In genomic region chr6:142857609-142858195, GRCh38 we compare ENCODE assay signal across 11 cellular contexts.
DNase-seq lines count a peak whose midpoint lies in the region; ATAC-seq and TF ChIP-seq lines count a peak whose summit lies in the region.
"Had no signal": no experiment of that assay in that cellular context is flagged by ENCODE, and none has a peak within 500 bp of the region (broad histone marks: within the 10 kb centered on the region; RNA-seq: fewer than 3 reads in every experiment).

No MANE protein-coding gene starts in this region.

- peak overlapping the region; percentile 94 to 98 (median 97) for H3K27ac Mint-ChIP-seq in CD4-positive, CD25-positive, alpha-beta regulatory T cell
- no peak overlapping the region for H3K27ac Mint-ChIP-seq in chondrocyte (ENCODE audit: unreplicated experiment)

- H3K9me3 ChIP-seq in CD4-positive, CD25-positive, alpha-beta regulatory T cell (ENCODE audit: control insufficient read depth in 2 of 2, low read length in 2 of 2) = no peaks in the 10 kb centered on the region
- H3K9me3 ChIP-seq: tibial nerve had no signal

- ATAC-seq in CD4-positive, CD25-positive, alpha-beta regulatory T cell (ENCODE audit: low read depth in 2 of 2) = peak; percentile 3 to 6
- peak; percentile 6 for ATAC-seq in GM19452 (IDR thresholded peaks at IDR 0.05; ENCODE audit: unreplicated experiment)
- ATAC-seq in HG03159 (IDR thresholded peaks at IDR 0.05; ENCODE audit: unreplicated experiment) = no peak

- TF ChIP-seq CTCF in chondrocyte (IDR thresholded peaks at IDR 0.05) = no peak

- H3K4me1 ChIP-seq in CD4-positive, CD25-positive, alpha-beta regulatory T cell (ENCODE audit: control insufficient read depth, insufficient read depth, low read length, poor library complexity, severe bottlenecking) = peaks cover 88% of the 10 kb centered on the region

- DNase-seq in CD4-positive, CD25-positive, alpha-beta regulatory T cell = peak in 1 of 3 donors; percentile 38
- no peak for DNase-seq in Jurkat, Clone E6-1 (ENCODE audit: low read depth, low spot score)
- DNase-seq in effector CD4-positive, alpha-beta T cell = peak; percentile 20
- DNase-seq in middle frontal gyrus (ENCODE audit: extremely low spot score, low spot score) = no peak
- DNase-seq in NCI-H2081 treated with DMSO at 0.1 percent for 48 hours (lab: John Stamatoyannopoulos, UW) = no peak
- DNase-seq in chondrocyte (ENCODE audit: low spot score) = no peak
- DNase-seq: NCI-H1694 treated with DMSO at 0.1 percent for 48 hours had no signal

- peaks cover 55 to 92% (median 78%) of the 10 kb centered on the region in 4 donors for H3K4me1 Mint-ChIP-seq in CD4-positive, CD25-positive, alpha-beta regulatory T cell
- H3K4me1 Mint-ChIP-seq in chondrocyte (ENCODE audit: low read depth) = peaks cover 22% of the 10 kb centered on the region

- H3K4me3 Mint-ChIP-seq in CD4-positive, CD25-positive, alpha-beta regulatory T cell = peak overlapping the region; percentile 77 to 97 (median 86)
- H3K4me3 Mint-ChIP-seq in chondrocyte (ENCODE audit: unreplicated experiment) = no peak overlapping the region

- peak overlapping the region; percentile 94 for H3K27ac ChIP-seq in CD4-positive, CD25-positive, alpha-beta regulatory T cell (ENCODE audit: insufficient read depth, low read length, poor library complexity, severe bottlenecking)
- H3K27ac ChIP-seq: C4-2B had no signal

- no peaks in the 10 kb centered on the region for H3K9me3 Mint-ChIP-seq in CD4-positive, CD25-positive, alpha-beta regulatory T cell
- H3K9me3 Mint-ChIP-seq in chondrocyte (ENCODE audit: low read depth) = no peaks in the 10 kb centered on the region

- no peaks in the 10 kb centered on the region for H3K36me3 ChIP-seq in CD4-positive, CD25-positive, alpha-beta regulatory T cell (ENCODE audit: control insufficient read depth, insufficient read depth, low read length)
- H3K36me3 ChIP-seq: tibial nerve had no signal

- H3K27me3 Mint-ChIP-seq in CD4-positive, CD25-positive, alpha-beta regulatory T cell = no peaks in the 10 kb centered on the region
- H3K27me3 Mint-ChIP-seq in chondrocyte (ENCODE audit: low read depth) = no peaks in the 10 kb centered on the region

- H3K27me3 ChIP-seq in CD4-positive, CD25-positive, alpha-beta regulatory T cell (ENCODE audit: control insufficient read depth, insufficient read depth, low read length) = no peaks in the 10 kb centered on the region
- H3K27me3 ChIP-seq: tibial nerve had no signal

- H3K36me3 Mint-ChIP-seq in CD4-positive, CD25-positive, alpha-beta regulatory T cell = peaks cover 11% of the 10 kb centered on the region
- no peaks in the 10 kb centered on the region for H3K36me3 Mint-ChIP-seq in chondrocyte (ENCODE audit: low read depth)

- peak overlapping the region; percentile 88 for H3K4me3 ChIP-seq in CD4-positive, CD25-positive, alpha-beta regulatory T cell (ENCODE audit: low read depth, low read length)
- H3K4me3 ChIP-seq in Jurkat, Clone E6-1 (ENCODE audit: low read length) = peak overlapping the region; percentile 42
